1 cellular context compared by ENCODE assay signal in the genomic region with DNA sequence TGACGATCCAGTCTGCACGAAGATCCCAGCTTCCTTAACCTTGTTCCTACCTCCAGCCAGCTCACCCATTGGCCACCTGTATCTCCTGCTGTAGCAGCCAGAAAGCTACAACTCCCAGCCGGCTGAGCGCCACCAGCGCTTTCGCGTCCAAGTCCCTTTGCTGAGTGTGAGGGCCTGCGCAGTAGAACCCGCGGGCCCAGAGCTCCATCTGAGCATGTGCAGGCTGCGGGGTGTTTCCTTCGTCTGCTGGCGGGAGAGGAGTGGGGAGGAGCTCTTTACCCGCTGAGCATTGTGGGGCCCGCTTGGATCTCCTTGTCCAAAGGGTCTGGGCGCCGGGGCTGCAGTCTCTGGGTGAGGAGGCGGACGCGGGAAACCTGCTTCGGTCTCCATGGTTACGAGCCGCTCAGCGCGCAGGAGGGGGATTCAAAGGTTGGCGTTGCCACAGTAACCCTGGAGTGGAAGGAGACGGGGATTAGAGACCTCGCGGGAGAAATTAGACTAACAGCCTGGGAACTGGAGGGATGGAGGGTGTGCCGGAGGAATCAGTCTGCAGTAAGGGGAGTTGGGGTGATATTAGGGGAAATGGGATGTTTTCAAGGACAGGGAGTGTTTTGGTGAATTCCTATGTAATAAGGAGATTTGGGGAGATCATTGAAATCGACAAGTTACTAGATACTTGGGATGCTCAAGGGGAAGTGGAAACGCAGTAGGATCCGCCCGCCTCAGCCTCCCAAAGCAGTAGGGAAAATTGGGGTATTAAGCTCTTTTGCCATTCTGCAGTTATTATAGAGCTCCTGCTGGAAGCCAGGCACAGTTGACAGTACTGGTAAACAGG.
TF ChIP-seq lines count a peak whose summit lies in the region.

No MANE protein-coding gene starts in this region.

TF ChIP-seq in HepG2, 621 proteins besides CTCF, POLR2A, EP300 and RAD21 (continued from another document and continues in another):
- no peak for TF ChIP-seq RAD51 (IDR thresholded peaks at IDR 0.05; ENCODE audit: borderline replicate concordance)
- TF ChIP-seq ZBTB7A (CRISPR knock-in tag; IDR thresholded peaks at IDR 0.05): no peak
- TF ChIP-seq ZNF850 (CRISPR knock-in tag; conservative IDR thresholded peaks at IDR 0.05): no peak
- TF ChIP-seq ZNF230 (CRISPR knock-in tag; IDR thresholded peaks at IDR 0.05): no peak
- TF ChIP-seq CBX2 (IDR thresholded peaks at IDR 0.05; ENCODE audit: low read depth, low read length): no peak
- no peak for TF ChIP-seq CBX2 (CRISPR knock-in tag; IDR thresholded peaks at IDR 0.05; ENCODE audit: low read depth)
- TF ChIP-seq ZNF724P (CRISPR knock-in tag; IDR thresholded peaks at IDR 0.05; ENCODE audit: borderline replicate concordance): no peak
- no peak for TF ChIP-seq ZNF337 (CRISPR knock-in tag; IDR thresholded peaks at IDR 0.05; ENCODE audit: borderline replicate concordance, low read depth)
- TF ChIP-seq PAX8 (CRISPR knock-in tag; IDR thresholded peaks at IDR 0.05; ENCODE audit: borderline replicate concordance): no peak
- peak; percentile 83 for TF ChIP-seq RFX1 (IDR thresholded peaks at IDR 0.05)
- peak; percentile 73; the same call in 1 of the 2 replicates for TF ChIP-seq MYPOP (CRISPR knock-in tag; IDR thresholded peaks at IDR 0.05)
- TF ChIP-seq SAP130 (CRISPR knock-in tag; IDR thresholded peaks at IDR 0.05; ENCODE audit: low read depth): peak; percentile 88
- no peak for TF ChIP-seq ZBTB42 (CRISPR knock-in tag; IDR thresholded peaks at IDR 0.05)
- TF ChIP-seq PRDM10 (CRISPR knock-in tag; IDR thresholded peaks at IDR 0.05; ENCODE audit: low read depth): no peak
- no peak; the same call in 1 of the 2 replicates for TF ChIP-seq CBX5 (CRISPR knock-in tag; IDR thresholded peaks at IDR 0.05; ENCODE audit: borderline replicate concordance)
- TF ChIP-seq ZNF891 (CRISPR knock-in tag; IDR thresholded peaks at IDR 0.05): no peak
- TF ChIP-seq ZNF180 (CRISPR knock-in tag; IDR thresholded peaks at IDR 0.05; ENCODE audit: borderline replicate concordance, low read depth): no peak
- no peak for TF ChIP-seq ARID3A (IDR thresholded peaks at IDR 0.05; ENCODE audit: low read depth, low read length)
- TF ChIP-seq, protein P1, sequence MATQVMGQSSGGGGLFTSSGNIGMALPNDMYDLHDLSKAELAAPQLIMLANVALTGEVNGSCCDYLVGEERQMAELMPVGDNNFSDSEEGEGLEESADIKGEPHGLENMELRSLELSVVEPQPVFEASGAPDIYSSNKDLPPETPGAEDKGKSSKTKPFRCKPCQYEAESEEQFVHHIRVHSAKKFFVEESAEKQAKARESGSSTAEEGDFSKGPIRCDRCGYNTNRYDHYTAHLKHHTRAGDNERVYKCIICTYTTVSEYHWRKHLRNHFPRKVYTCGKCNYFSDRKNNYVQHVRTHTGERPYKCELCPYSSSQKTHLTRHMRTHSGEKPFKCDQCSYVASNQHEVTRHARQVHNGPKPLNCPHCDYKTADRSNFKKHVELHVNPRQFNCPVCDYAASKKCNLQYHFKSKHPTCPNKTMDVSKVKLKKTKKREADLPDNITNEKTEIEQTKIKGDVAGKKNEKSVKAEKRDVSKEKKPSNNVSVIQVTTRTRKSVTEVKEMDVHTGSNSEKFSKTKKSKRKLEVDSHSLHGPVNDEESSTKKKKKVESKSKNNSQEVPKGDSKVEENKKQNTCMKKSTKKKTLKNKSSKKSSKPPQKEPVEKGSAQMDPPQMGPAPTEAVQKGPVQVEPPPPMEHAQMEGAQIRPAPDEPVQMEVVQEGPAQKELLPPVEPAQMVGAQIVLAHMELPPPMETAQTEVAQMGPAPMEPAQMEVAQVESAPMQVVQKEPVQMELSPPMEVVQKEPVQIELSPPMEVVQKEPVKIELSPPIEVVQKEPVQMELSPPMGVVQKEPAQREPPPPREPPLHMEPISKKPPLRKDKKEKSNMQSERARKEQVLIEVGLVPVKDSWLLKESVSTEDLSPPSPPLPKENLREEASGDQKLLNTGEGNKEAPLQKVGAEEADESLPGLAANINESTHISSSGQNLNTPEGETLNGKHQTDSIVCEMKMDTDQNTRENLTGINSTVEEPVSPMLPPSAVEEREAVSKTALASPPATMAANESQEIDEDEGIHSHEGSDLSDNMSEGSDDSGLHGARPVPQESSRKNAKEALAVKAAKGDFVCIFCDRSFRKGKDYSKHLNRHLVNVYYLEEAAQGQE (IDR thresholded peaks at IDR 0.05; ENCODE audit: borderline replicate concordance in 1 of 2, low read depth in 1 of 2, low read length in 2 of 2): no peak
- no peak for TF ChIP-seq FOXP1 (IDR thresholded peaks at IDR 0.05)
- TF ChIP-seq FOXP1 (CRISPR knock-in tag; IDR thresholded peaks at IDR 0.05): no peak
- TF ChIP-seq, protein P2, sequence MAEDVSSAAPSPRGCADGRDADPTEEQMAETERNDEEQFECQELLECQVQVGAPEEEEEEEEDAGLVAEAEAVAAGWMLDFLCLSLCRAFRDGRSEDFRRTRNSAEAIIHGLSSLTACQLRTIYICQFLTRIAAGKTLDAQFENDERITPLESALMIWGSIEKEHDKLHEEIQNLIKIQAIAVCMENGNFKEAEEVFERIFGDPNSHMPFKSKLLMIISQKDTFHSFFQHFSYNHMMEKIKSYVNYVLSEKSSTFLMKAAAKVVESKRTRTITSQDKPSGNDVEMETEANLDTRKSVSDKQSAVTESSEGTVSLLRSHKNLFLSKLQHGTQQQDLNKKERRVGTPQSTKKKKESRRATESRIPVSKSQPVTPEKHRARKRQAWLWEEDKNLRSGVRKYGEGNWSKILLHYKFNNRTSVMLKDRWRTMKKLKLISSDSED (CRISPR knock-in tag; IDR thresholded peaks at IDR 0.05): no peak
- no peak for TF ChIP-seq ZNF678 (CRISPR knock-in tag; IDR thresholded peaks at IDR 0.05)
- no peak for TF ChIP-seq HNRNPL (IDR thresholded peaks at IDR 0.05; ENCODE audit: low read depth, low read length)
- TF ChIP-seq STAT5B (CRISPR knock-in tag; IDR thresholded peaks at IDR 0.05): no peak
- TF ChIP-seq RERE (CRISPR knock-in tag; IDR thresholded peaks at IDR 0.05; ENCODE audit: low read depth): 0 out of 2 replicates have a peak, but pooled peaks have one; percentile 42
- TF ChIP-seq GPN1 (CRISPR knock-in tag; IDR thresholded peaks at IDR 0.05; ENCODE audit: borderline replicate concordance): no peak
- TF ChIP-seq KDM6A (CRISPR knock-in tag; IDR thresholded peaks at IDR 0.05; ENCODE audit: low read depth): no peak; the same call in 1 of the 2 replicates
- no peak for TF ChIP-seq ZNF446 (CRISPR knock-in tag; IDR thresholded peaks at IDR 0.05)
- no peak for TF ChIP-seq TCF7 (IDR thresholded peaks at IDR 0.05; ENCODE audit: low read depth)
- TF ChIP-seq ZC3H4 (CRISPR knock-in tag; IDR thresholded peaks at IDR 0.05; ENCODE audit: borderline replicate concordance): no peak
- TF ChIP-seq ZNF567 (CRISPR knock-in tag; IDR thresholded peaks at IDR 0.05; ENCODE audit: borderline replicate concordance): peak; percentile 56; the same call in 1 of the 2 replicates
- TF ChIP-seq MTF1 (CRISPR knock-in tag; IDR thresholded peaks at IDR 0.05): no peak
- peak; percentile 79 for TF ChIP-seq XRCC5 (optimal IDR thresholded peaks at IDR 0.05; ENCODE audit: low read length)
- TF ChIP-seq, protein P3, sequence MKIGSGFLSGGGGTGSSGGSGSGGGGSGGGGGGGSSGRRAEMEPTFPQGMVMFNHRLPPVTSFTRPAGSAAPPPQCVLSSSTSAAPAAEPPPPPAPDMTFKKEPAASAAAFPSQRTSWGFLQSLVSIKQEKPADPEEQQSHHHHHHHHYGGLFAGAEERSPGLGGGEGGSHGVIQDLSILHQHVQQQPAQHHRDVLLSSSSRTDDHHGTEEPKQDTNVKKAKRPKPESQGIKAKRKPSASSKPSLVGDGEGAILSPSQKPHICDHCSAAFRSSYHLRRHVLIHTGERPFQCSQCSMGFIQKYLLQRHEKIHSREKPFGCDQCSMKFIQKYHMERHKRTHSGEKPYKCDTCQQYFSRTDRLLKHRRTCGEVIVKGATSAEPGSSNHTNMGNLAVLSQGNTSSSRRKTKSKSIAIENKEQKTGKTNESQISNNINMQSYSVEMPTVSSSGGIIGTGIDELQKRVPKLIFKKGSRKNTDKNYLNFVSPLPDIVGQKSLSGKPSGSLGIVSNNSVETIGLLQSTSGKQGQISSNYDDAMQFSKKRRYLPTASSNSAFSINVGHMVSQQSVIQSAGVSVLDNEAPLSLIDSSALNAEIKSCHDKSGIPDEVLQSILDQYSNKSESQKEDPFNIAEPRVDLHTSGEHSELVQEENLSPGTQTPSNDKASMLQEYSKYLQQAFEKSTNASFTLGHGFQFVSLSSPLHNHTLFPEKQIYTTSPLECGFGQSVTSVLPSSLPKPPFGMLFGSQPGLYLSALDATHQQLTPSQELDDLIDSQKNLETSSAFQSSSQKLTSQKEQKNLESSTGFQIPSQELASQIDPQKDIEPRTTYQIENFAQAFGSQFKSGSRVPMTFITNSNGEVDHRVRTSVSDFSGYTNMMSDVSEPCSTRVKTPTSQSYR (CRISPR knock-in tag; IDR thresholded peaks at IDR 0.05; ENCODE audit: borderline replicate concordance): no peak
- TF ChIP-seq ZNF501 (CRISPR knock-in tag; IDR thresholded peaks at IDR 0.05): peak; percentile 86
- no peak for TF ChIP-seq PHF5A (CRISPR knock-in tag; IDR thresholded peaks at IDR 0.05; ENCODE audit: low read depth, unreplicated experiment)
- TF ChIP-seq RARG (CRISPR knock-in tag; IDR thresholded peaks at IDR 0.05; ENCODE audit: low read depth): no peak
- TF ChIP-seq YEATS2 (CRISPR knock-in tag; IDR thresholded peaks at IDR 0.05; ENCODE audit: borderline replicate concordance): peak; percentile 84
